ENCODE assay signal across 1 cellular context in the genomic region with DNA sequence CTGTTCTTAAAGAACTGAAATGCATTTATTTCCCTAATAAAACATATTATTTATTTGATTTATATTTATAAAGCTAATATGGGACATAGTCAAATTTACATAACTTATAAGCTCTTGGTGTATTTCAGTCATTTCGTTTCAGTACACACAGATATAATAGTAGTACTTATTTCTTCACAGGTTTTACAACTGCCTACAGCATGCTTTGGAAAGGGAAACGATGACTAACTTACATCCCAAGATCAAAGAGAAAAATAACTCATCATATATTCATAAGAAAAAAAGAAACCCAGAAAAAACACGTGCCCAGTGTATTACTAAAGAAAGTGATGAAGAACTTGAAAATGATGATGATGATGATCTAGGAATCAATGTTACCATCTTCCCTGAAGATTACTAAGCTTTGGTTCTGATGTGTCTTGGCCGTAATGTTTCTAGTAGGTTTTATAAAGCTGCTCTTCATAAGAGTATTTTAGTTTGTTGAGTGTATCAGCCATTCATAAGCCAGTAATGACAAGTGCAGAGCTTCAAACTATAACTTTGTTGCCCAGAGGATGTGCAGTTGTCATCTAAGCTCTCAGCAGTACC.
TF ChIP-seq lines count a peak whose summit lies in the region.

No MANE protein-coding gene starts in this region.

TF ChIP-seq in IMR-90, 13 proteins besides CTCF, POLR2A, EP300 and RAD21:
- TF ChIP-seq SMC3 (IDR thresholded peaks at IDR 0.05; ENCODE audit: low read depth, low read length) (no peak), RFX5 (IDR thresholded peaks at IDR 0.05; ENCODE audit: low read depth, low read length) (no peak), NFE2L2 (IDR thresholded peaks at IDR 0.05; ENCODE audit: low read depth, low read length) (no peak), CEBPB (IDR thresholded peaks at IDR 0.05; ENCODE audit: low read depth, low read length) (no peak)
